Comparison of ENCODE assay signal across 11 cellular contexts in genomic region chr7:37656913-37657530, GRCh38. TPM values are rescaled to one million over a fixed set of nuclear protein-coding genes. Genes with fewer than 3 reads are reported as not detected.
DNase-seq lines count a peak whose midpoint lies in the region; ATAC-seq and FAIRE-seq lines count a peak whose summit lies in the region.
"Had no signal": no experiment of that assay in that cellular context is flagged by ENCODE, and none has a peak within 500 bp of the region (broad histone marks: within the 10 kb centered on the region; RNA-seq: fewer than 3 reads in every experiment).

No MANE protein-coding gene starts in this region.

- DNase-seq in iPS-NIHi7 (ENCODE audit: extremely low spot score) (peak; percentile 16), RCC 7860 (ENCODE audit: low spot score) (no peak), left lobe of liver (ENCODE audit: low spot score) (no peak), T-helper 9 cell (no peak)
- no peak for DNase-seq in stimulated activated CD4-positive, alpha-beta T cell treated with anti-CD3 and anti-CD28 coated beads, Interleukin-1b, Interleukin-23, amount 100 ng/mL, for 48 hours
- DNase-seq: DMS 273 treated with DMSO at 0.1 percent for 48 hours, heart left ventricle had no signal

- ATAC-seq in GM18858 (IDR thresholded peaks at IDR 0.05; ENCODE audit: unreplicated experiment) (peak; percentile 91), GM21529 (IDR thresholded peaks at IDR 0.05; ENCODE audit: unreplicated experiment) (peak; percentile 94), HG03196 (IDR thresholded peaks at IDR 0.05; ENCODE audit: unreplicated experiment) (peak; percentile 97), left lobe of liver (no peak)
- ATAC-seq: HCT116, heart left ventricle had no signal

- FAIRE-seq in RCC 7860 (lab: Jason Lieb, UNC) = no peak

RNA-seq across cellular contexts. Expression of gene GPR141, which starts 26.5 kb away (rescaled TPM):
- total RNA-seq in left lobe of liver = not detected
